ENCODE assay signal across 9 cellular contexts in the genomic region with DNA sequence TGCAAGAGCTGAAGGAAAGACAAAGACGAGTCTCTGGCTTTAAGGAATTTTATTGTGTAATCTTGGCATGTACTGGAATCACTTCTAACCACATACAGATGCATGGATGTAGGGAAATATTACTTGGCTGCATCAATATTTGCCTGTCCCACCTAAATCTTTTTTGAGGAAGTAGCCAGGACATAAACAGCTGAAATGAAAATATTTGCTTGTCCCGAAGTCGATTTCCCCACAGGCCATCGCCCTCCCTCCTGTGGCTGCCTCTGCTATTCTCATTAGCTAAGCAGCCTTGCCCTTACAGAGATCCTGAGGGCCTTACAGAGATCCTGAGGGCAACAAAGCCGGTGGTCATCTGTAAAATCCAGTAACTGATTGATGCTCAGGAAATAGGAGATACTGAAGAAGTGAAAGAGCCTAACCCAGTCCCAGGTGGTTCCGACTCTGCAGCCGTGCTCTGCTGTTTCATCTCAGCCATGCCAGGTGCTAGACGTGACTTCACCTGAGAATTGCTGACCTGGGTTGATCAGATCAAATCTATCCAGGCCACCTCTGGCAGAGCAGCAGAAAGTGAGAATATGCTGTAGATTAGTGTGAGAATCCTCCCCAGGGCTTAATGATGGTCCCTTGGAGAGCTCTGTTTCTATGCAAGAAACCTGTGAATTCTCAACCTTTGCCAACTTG. TPM values are rescaled to one million over a fixed set of nuclear protein-coding genes. Genes with fewer than 3 reads are reported as not detected.
DNase-seq lines count a peak whose midpoint lies in the region; ATAC-seq lines count a peak whose summit lies in the region.
"Had no signal": no experiment of that assay in that cellular context is flagged by ENCODE, and none has a peak within 500 bp of the region (broad histone marks: within the 10 kb centered on the region; RNA-seq: fewer than 3 reads in every experiment).

No MANE protein-coding gene starts in this region.

- H3K9me3 Mint-ChIP-seq in activated T-cell treated with anti-CD3 and anti-CD28 coated beads, Interleukin-2, amount 50 U/mL, for 4 hours: peaks cover 20% of the 10 kb centered on the region
- peaks cover 8% of the 10 kb centered on the region for H3K9me3 Mint-ChIP-seq in stimulated activated naive CD8-positive, alpha-beta T cell treated with anti-CD3 and anti-CD28 coated beads, Interleukin-15, Interleukin-2, amounts not matched to agents 100 ng/mL and 50 ng/mL, for 24 hours

- H3K27ac Mint-ChIP-seq in stimulated activated naive CD8-positive, alpha-beta T cell treated with anti-CD3 and anti-CD28 coated beads, Interleukin-15, Interleukin-2, amounts not matched to agents 100 ng/mL and 50 ng/mL, for 24 hours: peak overlapping the region; percentile 19

- DNase-seq in activated T-cell treated with anti-CD3 and anti-CD28 coated beads, Interleukin-2, amount 50 U/mL, for 4 hours: no peak
- peak; percentile 31 for DNase-seq in fibroblast of the conjunctiva (ENCODE audit: low read depth)
- no peak for DNase-seq in hippocampal formation (lab: John Stamatoyannopoulos, UW)
- no peak for DNase-seq in COLO668 (lab: John Stamatoyannopoulos, UW; ENCODE audit: unreplicated experiment)
- DNase-seq: SK-N-SH had no signal

- peaks cover 68% of the 10 kb centered on the region for H3K4me1 Mint-ChIP-seq in activated T-cell treated with anti-CD3 and anti-CD28 coated beads, Interleukin-2, amount 50 U/mL, for 4 hours (ENCODE audit: low read depth)
- peaks cover 38% of the 10 kb centered on the region for H3K4me1 Mint-ChIP-seq in stimulated activated naive CD8-positive, alpha-beta T cell treated with anti-CD3 and anti-CD28 coated beads, Interleukin-15, Interleukin-2, amounts not matched to agents 100 ng/mL and 50 ng/mL, for 24 hours (ENCODE audit: low read depth)

- ATAC-seq in GM21423 (IDR thresholded peaks at IDR 0.05; ENCODE audit: unreplicated experiment): peak; percentile 27
- ATAC-seq in activated T-cell treated with anti-CD3 and anti-CD28 coated beads, Interleukin-2, amount 50 U/mL, for 4 hours: peak; percentile 44 to 47
- ATAC-seq in GM18520 (IDR thresholded peaks at IDR 0.05; ENCODE audit: unreplicated experiment): no peak
- ATAC-seq: K562 had no signal

- no peaks in the 10 kb centered on the region for H3K27me3 Mint-ChIP-seq in activated T-cell treated with anti-CD3 and anti-CD28 coated beads, Interleukin-2, amount 50 U/mL, for 4 hours (ENCODE audit: low read depth)
- H3K27me3 Mint-ChIP-seq in stimulated activated naive CD8-positive, alpha-beta T cell treated with anti-CD3 and anti-CD28 coated beads, Interleukin-15, Interleukin-2, amounts not matched to agents 100 ng/mL and 50 ng/mL, for 24 hours: peaks cover 36% of the 10 kb centered on the region

- peaks cover 29% of the 10 kb centered on the region for H3K36me3 Mint-ChIP-seq in activated T-cell treated with anti-CD3 and anti-CD28 coated beads, Interleukin-2, amount 50 U/mL, for 4 hours (ENCODE audit: insufficient read depth)
- peaks cover 19% of the 10 kb centered on the region for H3K36me3 Mint-ChIP-seq in stimulated activated naive CD8-positive, alpha-beta T cell treated with anti-CD3 and anti-CD28 coated beads, Interleukin-15, Interleukin-2, amounts not matched to agents 100 ng/mL and 50 ng/mL, for 24 hours (ENCODE audit: low read depth)

- peak overlapping the region; percentile 64 for H3K4me3 Mint-ChIP-seq in activated T-cell treated with anti-CD3 and anti-CD28 coated beads, Interleukin-2, amount 50 U/mL, for 4 hours
- peak overlapping the region; percentile 65 for H3K4me3 Mint-ChIP-seq in stimulated activated naive CD8-positive, alpha-beta T cell treated with anti-CD3 and anti-CD28 coated beads, Interleukin-15, Interleukin-2, amounts not matched to agents 100 ng/mL and 50 ng/mL, for 24 hours

RNA-seq across cellular contexts. Expression of a gene that starts 25.5 kb away (rescaled TPM):
- 1 to 10 TPM; 2.7 to 5.7 (median 3.1) TPM for total RNA-seq in activated T-cell treated with anti-CD3 and anti-CD28 coated beads, Interleukin-2, amount 50 U/mL, for 4 hours
